In genomic region chr12:51217133-51217967, GRCh38 we compare ENCODE assay signal across 8 cellular contexts. TPM values are rescaled to one million over a fixed set of nuclear protein-coding genes. Genes with fewer than 3 reads are reported as not detected.
DNase-seq lines count a peak whose midpoint lies in the region; ATAC-seq and TF ChIP-seq lines count a peak whose summit lies in the region.

No MANE protein-coding gene starts in this region.

- intact Hi-C loops in sciatic nerve (cut with DNase I), result no loop called here

- ATAC-seq in GM18868 (IDR thresholded peaks at IDR 0.05; ENCODE audit: unreplicated experiment), result peak; percentile 41
- ATAC-seq in HG03342 (IDR thresholded peaks at IDR 0.05; ENCODE audit: unreplicated experiment), result peak; percentile 41
- peak; percentile 56 for ATAC-seq in sciatic nerve
- no peak for ATAC-seq in GM18858 (IDR thresholded peaks at IDR 0.05; ENCODE audit: unreplicated experiment)

- no peaks in the 10 kb centered on the region for H3K27me3 Mint-ChIP-seq in T-helper 2 cell treated with Interferon-gamma antibody and Interleukin-4, amounts not matched to agents 5 μg/mL and 100 μg/mL, for 36 hours (ENCODE audit: low read depth)

- DNase-seq in T-helper 2 cell treated with Interferon-gamma antibody and Interleukin-4, amounts not matched to agents 5 μg/mL and 100 μg/mL, for 36 hours (ENCODE audit: low spot score), result peak; percentile 21
- no peak for DNase-seq in astrocyte of the cerebellum (ENCODE audit: low read depth)
- peak; percentile 40 to 47 for DNase-seq in hippocampal formation (lab: John Stamatoyannopoulos, UW)
- DNase-seq in sciatic nerve (ENCODE audit: low spot score), result peak; percentile 79

- H3K4me1 Mint-ChIP-seq in T-helper 2 cell treated with Interferon-gamma antibody and Interleukin-4, amounts not matched to agents 5 μg/mL and 100 μg/mL, for 36 hours (ENCODE audit: low read depth), result peaks cover 15% of the 10 kb centered on the region

- H3K36me3 Mint-ChIP-seq in T-helper 2 cell treated with Interferon-gamma antibody and Interleukin-4, amounts not matched to agents 5 μg/mL and 100 μg/mL, for 36 hours (ENCODE audit: low read depth), result no peaks in the 10 kb centered on the region

- peak overlapping the region; percentile 97 for H3K27ac ChIP-seq in 22Rv1

- no peaks in the 10 kb centered on the region for H3K9me3 Mint-ChIP-seq in T-helper 2 cell treated with Interferon-gamma antibody and Interleukin-4, amounts not matched to agents 5 μg/mL and 100 μg/mL, for 36 hours

- in situ Hi-C loops in astrocyte of the cerebellum (cut with HindIII; ENCODE audit: low sequenced_read_pairs), result no loop called here

- TF ChIP-seq CTCF in 22Rv1 (IDR thresholded peaks at IDR 0.05) (no peak), astrocyte of the cerebellum (IDR thresholded peaks at IDR 0.05; ENCODE audit: low read depth, low read length, missing control alignments) (peak; percentile 27)

- H3K27ac Mint-ChIP-seq in T-helper 2 cell treated with Interferon-gamma antibody and Interleukin-4, amounts not matched to agents 5 μg/mL and 100 μg/mL, for 36 hours, result peak overlapping the region; percentile 85

- peak overlapping the region; percentile 80 for H3K4me3 Mint-ChIP-seq in T-helper 2 cell treated with Interferon-gamma antibody and Interleukin-4, amounts not matched to agents 5 μg/mL and 100 μg/mL, for 36 hours

- peak overlapping the region; percentile 56 for H3K4me3 ChIP-seq in astrocyte of the cerebellum (ENCODE audit: low read depth, low read length)

RNA-seq across cellular contexts. Expression of gene POU6F1, which starts 0.5 kb away (rescaled TPM):
- total RNA-seq in sciatic nerve, result 40.7 TPM

RNA-seq across cellular contexts. Expression of gene DAZAP2, which starts 21.3 kb away (rescaled TPM):
- 175 TPM for total RNA-seq in sciatic nerve

RNA-seq across cellular contexts. Expression of gene TFCP2, which starts 44.4 kb away (rescaled TPM):
- total RNA-seq in sciatic nerve, result 32.2 TPM

RNA-seq across cellular contexts. Expression of gene SMAGP, which starts 52.9 kb away (rescaled TPM):
- 6.2 TPM for total RNA-seq in sciatic nerve
